8 cellular contexts compared by ENCODE assay signal in the genomic region with DNA sequence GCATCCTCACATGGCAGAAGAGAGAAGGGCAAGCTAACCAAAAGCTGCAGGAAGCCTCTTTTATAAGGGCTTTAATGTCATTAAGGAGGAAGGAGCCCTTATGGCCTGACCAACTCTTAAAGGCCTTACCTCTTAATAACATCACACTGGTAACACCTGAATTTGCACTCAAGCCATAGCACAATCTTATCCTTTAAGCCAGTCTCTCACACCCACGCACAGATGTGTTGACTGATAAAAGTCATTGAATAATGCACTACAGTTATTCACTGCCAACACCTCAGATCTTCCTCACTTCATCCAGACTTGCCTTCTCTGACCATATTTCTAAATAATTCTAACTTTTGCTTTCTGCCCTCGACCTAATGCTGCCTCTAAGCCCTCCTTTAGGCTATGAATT.
"Had no signal": no experiment of that assay in that cellular context is flagged by ENCODE, and none has a peak within 500 bp of the region (broad histone marks: within the 10 kb centered on the region; RNA-seq: fewer than 3 reads in every experiment).

No MANE protein-coding gene starts in this region.

- ATAC-seq: GM12878 had no signal

- DNase-seq: GDM1, GF-D8 had no signal

- H3K4me3 ChIP-seq: GM12878 had no signal

- FAIRE-seq: G401.6, GM12878, GM12891, GM12892, GM18507, GM19239 had no signal
